Comparison of ENCODE assay signal across 8 cellular contexts in genomic region chr2:237968048-237968862, GRCh38. TPM values are rescaled to one million over a fixed set of nuclear protein-coding genes. Genes with fewer than 3 reads are reported as not detected.
DNase-seq lines count a peak whose midpoint lies in the region; ATAC-seq, FAIRE-seq and TF ChIP-seq lines count a peak whose summit lies in the region.

No MANE protein-coding gene starts in this region.

- H2BK15ac ChIP-seq in H1 (ENCODE audit: low read length) (no peak overlapping the region), mesendoderm (replicated peaks; ENCODE audit: low read depth) (no peak overlapping the region)

- H2AFZ ChIP-seq in H1 (ENCODE audit: low read length): no peak overlapping the region

- no peak for TF ChIP-seq RAD21 in H1 (IDR thresholded peaks at IDR 0.05 in 1 of 2, conservative IDR thresholded peaks at IDR 0.05 in 1 of 2; ENCODE audit: low read depth in 2 of 2, low read length in 2 of 2)

- 71% methylated on average over 11 of the region's 11 CpGs; no CpG with 5 or more reads in 1 of the 2 experiments for WGBS in H1 (ENCODE audit: extremely low coverage in 1 of 2, insufficient coverage in 1 of 2, insufficient read length in 1 of 2, insufficient replicate concordance in 2 of 2, low coverage in 1 of 2, low lambda C conversion rate in 2 of 2, missing lambda C conversion rate in 1 of 2), 2 experiments
- no CpG with 5 or more reads among the region's 11 CpGs for WGBS in mesendoderm (ENCODE audit: extremely low coverage, insufficient coverage, low lambda C conversion rate)

- H3K79me2 ChIP-seq in H1 (ENCODE audit: control insufficient read depth in 1 of 2, insufficient read depth in 2 of 2, low read length in 2 of 2) (peaks cover 10 to 57% of the 10 kb centered on the region in 2 experiments; a peak in 3 of 4 replicates), mesendoderm (ENCODE audit: control insufficient read depth, insufficient read depth, low read length) (peaks cover 37% of the 10 kb centered on the region)

- H3K36me3 ChIP-seq in H1 (ENCODE audit: control insufficient read depth in 2 of 4, insufficient read depth in 4 of 4, low read length in 3 of 4): peaks cover 0 to 1% (median 0%) of the 10 kb centered on the region in 4 experiments; a peak in 1 of 8 replicates
- H3K36me3 ChIP-seq in mesendoderm (ENCODE audit: control insufficient read depth, insufficient read depth, low read length): no peaks in the 10 kb centered on the region

- H3K27me3 ChIP-seq in CD4-positive, alpha-beta T cell (ENCODE audit: control insufficient read depth, insufficient read depth, low read length): no peaks in the 10 kb centered on the region
- H3K27me3 ChIP-seq in H1 (replicated peaks in 1 of 4; ENCODE audit: control insufficient read depth in 3 of 4, extremely low read depth in 1 of 4, insufficient read depth in 3 of 4, low read length in 3 of 4): no peaks in the 10 kb centered on the region
- no peaks in the 10 kb centered on the region for H3K27me3 ChIP-seq in mesendoderm (ENCODE audit: insufficient read depth, low read length, poor library complexity)

- ATAC-seq in CD4-positive, alpha-beta T cell (ENCODE audit: poor library complexity): peak; percentile 57
- ATAC-seq in GM19468 (IDR thresholded peaks at IDR 0.05; ENCODE audit: extremely low read depth, unreplicated experiment) (peak; percentile 28), GM18519 (IDR thresholded peaks at IDR 0.05; ENCODE audit: low FRiP score, unreplicated experiment) (no peak)

- H3K23me2 ChIP-seq in H1 (ENCODE audit: low read depth, low read length): peaks cover 12% of the 10 kb centered on the region; the same call in 1 of the 2 replicates

- H3K4me1 ChIP-seq in H1 (replicated peaks in 1 of 4; ENCODE audit: control insufficient read depth in 3 of 4, insufficient read depth in 4 of 4, low read length in 3 of 4) (peaks cover 0 to 15% (median 5%) of the 10 kb centered on the region in 4 experiments; a peak in 5 of 7 replicates), mesendoderm (ENCODE audit: control insufficient read depth, low read depth, low read length) (peaks cover 4% of the 10 kb centered on the region)

- no peak overlapping the region for H2BK20ac ChIP-seq in H1 (ENCODE audit: low read length)

- peaks cover 20% of the 10 kb centered on the region for H3K79me1 ChIP-seq in H1 (ENCODE audit: low read depth, low read length)
- H3K79me1 ChIP-seq in mesendoderm (ENCODE audit: low read length): peaks cover 21% of the 10 kb centered on the region

- peaks cover 12% of the 10 kb centered on the region for H3K36me3 Mint-ChIP-seq in CD4-positive, alpha-beta T cell (ENCODE audit: low read depth)

- H2BK5ac ChIP-seq in H1 (ENCODE audit: low read depth, low read length): no peak overlapping the region
- H2BK5ac ChIP-seq in mesendoderm (ENCODE audit: low read length): no peak overlapping the region

- H2BK12ac ChIP-seq in H1 (ENCODE audit: low read depth, low read length): no peak overlapping the region

- H3K27ac ChIP-seq in CD4-positive, alpha-beta T cell (ENCODE audit: low read depth, low read length): peak overlapping the region; percentile 54
- H3K27ac ChIP-seq in H1 (ENCODE audit: low read depth, low read length) (no peak overlapping the region), mesendoderm (ENCODE audit: low read depth, low read length) (no peak overlapping the region)

- no peak for TF ChIP-seq POLR2A in H1 (IDR thresholded peaks at IDR 0.05; ENCODE audit: control extremely low read depth in 1 of 2, low read depth in 2 of 2, low read length in 2 of 2)

- H2BK120ac ChIP-seq in H1 (replicated peaks; ENCODE audit: low read depth, low read length) (no peak overlapping the region), mesendoderm (ENCODE audit: low read depth, low read length) (no peak overlapping the region)

- H3K9ac ChIP-seq in H1 (replicated peaks in 1 of 4; ENCODE audit: extremely low read depth in 1 of 4, low read depth in 3 of 4, low read length in 3 of 4): peak overlapping the region in 2 of 4 experiments; percentile 4 to 54; a peak in 2 of 7 replicates
- H3K9ac ChIP-seq in mesendoderm (ENCODE audit: low read length): peak overlapping the region; percentile 97

- H3K4me3 ChIP-seq in Jurkat, Clone E6-1 (ENCODE audit: low read length): peak overlapping the region; percentile 82
- H3K4me3 ChIP-seq in H1 (ENCODE audit: extremely low read depth in 1 of 4, insufficient read depth in 2 of 4, low read depth in 3 of 4, low read length in 4 of 4): peak overlapping the region; percentile 69 to 95 (median 78)
- H3K4me3 ChIP-seq in mesendoderm (ENCODE audit: low read length): peak overlapping the region; percentile 91

- intact Hi-C loops in CD4-positive, alpha-beta T cell (cut with DNase I, micrococcal nuclease): loop anchor here (5.0 to 10.0 kb wide), 6 partner anchors 39 to 459 kb away; partner anchors contain the start of genes ASB1 (in 1 of the 2) and ILKAP (in 1 of the 2)

- H2AK5ac ChIP-seq in H1 (ENCODE audit: low read depth, low read length) (0 out of 2 replicates have a peak overlapping the region, but pooled peaks have one; percentile 15), mesendoderm (ENCODE audit: low read length) (no peak overlapping the region)

- no peak overlapping the region for H3K14ac ChIP-seq in H1 (ENCODE audit: insufficient read length)

- no peak overlapping the region for H4K91ac ChIP-seq in H1 (replicated peaks; ENCODE audit: insufficient read length, low read length)

- H3K4me2 ChIP-seq in H1 (ENCODE audit: insufficient read depth in 1 of 2, low read depth in 2 of 2, low read length in 2 of 2) (peak overlapping the region; percentile 84 to 85), mesendoderm (ENCODE audit: low read length) (peak overlapping the region; percentile 84)

- H4K5ac ChIP-seq in H1 (ENCODE audit: insufficient read length, low read depth, low read length) (no peak overlapping the region), mesendoderm (ENCODE audit: low read length) (no peak overlapping the region)

- no peaks in the 10 kb centered on the region for H3K9me3 ChIP-seq in CD4-positive, alpha-beta T cell (ENCODE audit: control insufficient read depth, low read length)
- H3K9me3 ChIP-seq in H1 (ENCODE audit: insufficient read depth in 2 of 2, low read depth in 1 of 2, low read length in 1 of 2): no peaks in the 10 kb centered on the region

- POLR2A ChIA-PET in CD4-positive, alpha-beta T cell (lab: Charles Lee): interaction anchor here (0.8 to 2.1 kb wide), 9 partner anchors 13 to 270 kb away, joined by 3 to 8 read pairs (median 3); no protein-coding TSS in a partner anchor
- POLR2A ChIA-PET in H1 (lab: Charles Lee; ENCODE audit: partially characterized antibody): interaction anchor here (0.9 kb wide), 1 partner anchor 11 kb away, joined by 3 read pairs; no protein-coding TSS in a partner anchor

- H3K4me3 Mint-ChIP-seq in CD4-positive, alpha-beta T cell: peak overlapping the region; percentile 91

- H3K23ac ChIP-seq in H1 (ENCODE audit: insufficient read length): no peak overlapping the region
- H3K23ac ChIP-seq in mesendoderm (ENCODE audit: low read length): no peak overlapping the region

- H4K8ac ChIP-seq in H1 (ENCODE audit: extremely low read depth, insufficient read depth, low read length): no peak overlapping the region
- H4K8ac ChIP-seq in mesendoderm (ENCODE audit: low read depth, low read length): no peak overlapping the region

- peak in 9 of 10 experiments; percentile 21 to 45 (median 34) for DNase-seq in CD4-positive, alpha-beta T cell
- peak; percentile 81 for DNase-seq in Jurkat, Clone E6-1 (ENCODE audit: low read depth, low spot score)
- DNase-seq in activated CD4-positive, alpha-beta T cell treated with anti-CD3 and anti-CD28 coated beads for 48 hours: peak; percentile 55
- DNase-seq in H1 (ENCODE audit: low read depth in 1 of 2, low spot score in 2 of 2) (no peak), mesendoderm (no peak)
- peak; percentile 18 for DNase-seq in stimulated activated naive CD4-positive, alpha-beta T cell treated with Interleukin-2 at 50 U/mL for 16 hours (lab: John Stamatoyannopoulos, UW)

- no peak for TF ChIP-seq CTCF in CD4-positive, alpha-beta T cell (IDR thresholded peaks at IDR 0.05)
- TF ChIP-seq CTCF in H1 (IDR thresholded peaks at IDR 0.05; ENCODE audit: control extremely low read depth in 1 of 3, insufficient read depth in 1 of 3, low read depth in 1 of 3, low read length in 3 of 3): no peak

- H4K20me1 ChIP-seq in H1 (replicated peaks in 1 of 2; ENCODE audit: control insufficient read depth in 1 of 2, insufficient read depth in 2 of 2, low read length in 2 of 2): peaks cover 10 to 18% of the 10 kb centered on the region in 2 experiments

- CTCF ChIA-PET in CD4-positive, alpha-beta T cell (lab: Charles Lee): interaction anchor here (0.7 to 1.5 kb wide), 6 partner anchors 8 to 295 kb away, joined by 3 to 6 read pairs (median 4); no protein-coding TSS in a partner anchor
- CTCF ChIA-PET in H1 (lab: Charles Lee; ENCODE audit: partially characterized antibody): interaction anchor here (2.9 kb wide), 1 partner anchor 11 kb away, joined by 24 read pairs; no protein-coding TSS in a partner anchor

- no peak overlapping the region for H3K56ac ChIP-seq in H1 (replicated peaks; ENCODE audit: insufficient read length, low read depth, low read length)
- peak overlapping the region; percentile 95 for H3K56ac ChIP-seq in mesendoderm (ENCODE audit: low read length)

- no peaks in the 10 kb centered on the region for H3K27me3 Mint-ChIP-seq in CD4-positive, alpha-beta T cell

- H3K4me1 Mint-ChIP-seq in CD4-positive, alpha-beta T cell (ENCODE audit: low read depth): peaks cover 38% of the 10 kb centered on the region

- H3K4ac ChIP-seq in H1 (replicated peaks; ENCODE audit: insufficient read length, low read depth, low read length) (no peak overlapping the region), mesendoderm (ENCODE audit: low read depth, low read length) (no peak overlapping the region)

- no peak for FAIRE-seq in H1 (lab: Jason Lieb, UNC)

- peak overlapping the region; percentile 86 for H3K27ac Mint-ChIP-seq in CD4-positive, alpha-beta T cell

- peaks cover 3% of the 10 kb centered on the region for H3K9me3 Mint-ChIP-seq in CD4-positive, alpha-beta T cell

- TF ChIP-seq EP300 in H1 (IDR thresholded peaks at IDR 0.05; ENCODE audit: borderline replicate concordance in 1 of 2, low read depth in 2 of 2, low read length in 2 of 2): no peak

- H3K18ac ChIP-seq in H1 (ENCODE audit: extremely low read depth, low read length): no peak overlapping the region
- H3K18ac ChIP-seq in mesendoderm (ENCODE audit: low read length): no peak overlapping the region

RNA-seq across cellular contexts. Expression of gene UBE2F, which starts 1.4 kb away (rescaled TPM):
- 10 to 100 TPM; 23.2 to 27.4 TPM for total RNA-seq in CD4-positive, alpha-beta T cell
- 88.2 TPM for polyA plus RNA-seq in Jurkat, Clone E6-1 (2012; ENCODE audit: insufficient read depth, insufficient read length)
- 59.8 and 61.9 TPM in 2 replicates for total RNA-seq in H1 (2021; fragmentation: NEBNext Ultra II Directional; extraction: Animal tissue kit (Norgen Biotek cat#: 25700))
- polyA plus RNA-seq in H1 (2011; rRNA removed): 43.3 and 48.4 TPM in 2 replicates
- 53.0 TPM for polyA plus RNA-seq in H1 (2011; cell fraction: cytosol; rRNA removed)
- polyA plus RNA-seq in H1 (2011; cell fraction: nucleus; rRNA removed): 14.5 TPM
- 49.4 to 67.6 TPM (median 53.8 TPM) in 4 replicates for polyA plus RNA-seq in H1 (2012, experiment 1 of 2)
- 27.7 TPM for polyA plus RNA-seq in H1 (2012, experiment 2 of 2)
- 37.6 TPM for polyA plus RNA-seq in H1 (2013, experiment 1 of 2)
- polyA plus RNA-seq in H1 (2013, experiment 2 of 2): 39.2 TPM
- 15.2 and 25.1 TPM in 2 replicates for polyA minus RNA-seq in H1 (2011; rRNA and poly(A)+ RNA removed)
- polyA minus RNA-seq in H1 (2011; cell fraction: cytosol; rRNA and poly(A)+ RNA removed): 26.3 TPM
- polyA minus RNA-seq in H1 (2011; cell fraction: nucleus; rRNA and poly(A)+ RNA removed): 26.5 TPM
- polyA plus RNA-seq in mesendoderm (2013, experiment 1 of 2): 47.8 TPM
- polyA plus RNA-seq in mesendoderm (2013, experiment 2 of 2): 49.3 TPM

Comparison
In these comparisons a context has a peak if more than half of its experiments do, and no peak if none do; other contexts are left out.
1. DNase-seq: peak in CD4-positive, alpha-beta T cell (9 of 10), Jurkat, Clone E6-1 (single experiment), activated CD4-positive, alpha-beta T cell treated with anti-CD3 and anti-CD28 coated beads for 48 hours (single experiment) and stimulated activated naive CD4-positive, alpha-beta T cell treated with Interleukin-2 at 50 U/mL for 16 hours (single experiment); none in H1 (0 of 2) and mesendoderm (single experiment).
2. Peak in every context shown above with its lines, with median percentiles within 50 percentile points of each other: H3K4me3 ChIP-seq.